In the genomic region with DNA sequence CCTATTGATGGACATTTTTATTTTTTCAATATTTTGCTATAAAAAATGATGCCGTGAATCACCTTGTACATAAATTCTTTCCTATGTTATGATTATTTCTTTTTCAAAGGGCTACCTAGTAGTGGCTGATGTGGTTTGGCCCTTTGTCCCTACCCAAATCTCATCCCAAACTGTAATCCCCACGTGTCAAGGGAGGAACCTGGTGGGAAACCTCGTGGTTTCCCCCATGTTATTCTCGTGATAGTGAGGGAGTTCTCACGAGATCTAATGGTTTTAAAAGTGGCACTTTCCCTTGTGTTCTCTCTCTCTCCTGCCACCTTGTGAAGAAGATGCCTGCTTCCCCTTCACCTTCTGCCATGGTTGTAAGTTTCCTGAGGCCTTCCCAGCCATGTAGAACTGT, we compare ENCODE assay signal across 9 cellular contexts.
"Had no signal": no experiment of that assay in that cellular context is flagged by ENCODE, and none has a peak within 500 bp of the region (broad histone marks: within the 10 kb centered on the region; RNA-seq: fewer than 3 reads in every experiment).

No MANE protein-coding gene starts in this region.

- FAIRE-seq: H1 had no signal

- H3K9ac ChIP-seq: GM23248 had no signal

- H3K4me3 ChIP-seq: GM23248, HAP-1 had no signal

- H3K4me1 ChIP-seq: HAP-1 had no signal

- H3K27ac ChIP-seq: GM23248 had no signal

- ATAC-seq: HCT116 had no signal

- DNase-seq: GM23248, GOT3, H7, H9, HCEC 1CT, HFFc6 had no signal

- H3K27ac Mint-ChIP-seq: H9, HFFc6 had no signal

- H3K36me3 ChIP-seq: HAP-1 had no signal

- H3K9me3 ChIP-seq: HAP-1 had no signal

- H3K4me3 Mint-ChIP-seq: H9, HFFc6 had no signal

- H2AFZ ChIP-seq: GM23248 had no signal

- H3K9me3 Mint-ChIP-seq: HFFc6 had no signal
